Comparison of ENCODE assay signal across 14 cellular contexts in genomic region chr4:153611679-153612078, GRCh38.
A peak's percentile ranks its signal among the peaks of the same experiment; 100 is the strongest.
DNase-seq lines count a peak whose midpoint lies in the region; ATAC-seq and TF ChIP-seq lines count a peak whose summit lies in the region.
"Had no signal": no experiment of that assay in that cellular context is flagged by ENCODE, and none has a peak within 500 bp of the region (broad histone marks: within the 10 kb centered on the region; RNA-seq: fewer than 3 reads in every experiment).

No MANE protein-coding gene starts in this region.

- H3K4me3 ChIP-seq in SJSA1 (no peak overlapping the region), epithelial cell of esophagus (ENCODE audit: low read length) (no peak overlapping the region), retinal pigment epithelial cell (ENCODE audit: low read length) (no peak overlapping the region)
- H3K4me3 ChIP-seq: HAP-1, sigmoid colon had no signal

- intact Hi-C loops in left cardiac atrium (cut with DNase I) (no loop called here), CD14-positive monocyte (cut with micrococcal nuclease) (no loop called here)

- ATAC-seq in activated T-cell treated with anti-CD3 and anti-CD28 coated beads, Interleukin-2, amount 50 U/mL, for 72 hours (replicated peaks in 1 of 2) = no peak
- ATAC-seq in left cardiac atrium (no peak), GM18519 (IDR thresholded peaks at IDR 0.05; ENCODE audit: low FRiP score, unreplicated experiment) (no peak)

- H3K4me3 Mint-ChIP-seq in activated T-cell treated with anti-CD3 and anti-CD28 coated beads, Interleukin-2, amount 50 U/mL, for 72 hours = no peak overlapping the region
- H3K4me3 Mint-ChIP-seq in CD14-positive monocyte = no peak overlapping the region

- 0 out of 2 replicates have a peak, but pooled peaks cover 9% of the 10 kb centered on the region for H3K36me3 ChIP-seq in SJSA1
- H3K36me3 ChIP-seq: HAP-1 had no signal

- no peaks in the 10 kb centered on the region for H3K27me3 ChIP-seq in SJSA1 (replicated peaks)
- H3K27me3 ChIP-seq: sigmoid colon had no signal

- peak overlapping the region; percentile 7 for H3K27ac Mint-ChIP-seq in activated T-cell treated with anti-CD3 and anti-CD28 coated beads, Interleukin-2, amount 50 U/mL, for 72 hours
- H3K27ac Mint-ChIP-seq in CD14-positive monocyte = no peak overlapping the region

- H3K4me1 Mint-ChIP-seq in activated T-cell treated with anti-CD3 and anti-CD28 coated beads, Interleukin-2, amount 50 U/mL, for 72 hours (ENCODE audit: low read depth) = peaks cover 45% of the 10 kb centered on the region
- peaks cover 4% of the 10 kb centered on the region for H3K4me1 Mint-ChIP-seq in CD14-positive monocyte

- no peaks in the 10 kb centered on the region for H3K9me3 Mint-ChIP-seq in activated T-cell treated with anti-CD3 and anti-CD28 coated beads, Interleukin-2, amount 50 U/mL, for 72 hours
- peaks cover 6 to 13% (median 8%) of the 10 kb centered on the region in 7 donors for H3K9me3 Mint-ChIP-seq in CD14-positive monocyte

- no peak for DNase-seq in activated T-cell treated with anti-CD3 and anti-CD28 coated beads, Interleukin-2, amount 50 U/mL, for 72 hours
- no peak for DNase-seq in activated T-cell treated with anti-CD3 and anti-CD28 coated beads for 4 hours
- DNase-seq in SJSA1 (ENCODE audit: low read depth in 1 of 2, low spot score in 2 of 2) = peak in 1 of 2 experiments; percentile 47
- peak; percentile 21 for DNase-seq in epithelial cell of esophagus (ENCODE audit: low read depth)
- DNase-seq in retinal pigment epithelial cell (ENCODE audit: low read depth) = peak; percentile 30
- DNase-seq in left cardiac atrium = no peak
- DNase-seq in CD14-positive monocyte (ENCODE audit: low spot score) = no peak
- DNase-seq: activated naive CD4-positive, alpha-beta T cell; central memory CD4-positive, alpha-beta T cell; head of caudate nucleus; occipital lobe; sigmoid colon had no signal

- peak overlapping the region; percentile 18 for H3K27ac ChIP-seq in SJSA1

- no peaks in the 10 kb centered on the region for H3K9me3 ChIP-seq in SJSA1 (replicated peaks)
- H3K9me3 ChIP-seq: HAP-1, sigmoid colon had no signal

- no peak for TF ChIP-seq CTCF in epithelial cell of esophagus (IDR thresholded peaks at IDR 0.05; ENCODE audit: insufficient read depth, low read depth, low read length, missing control alignments)
- TF ChIP-seq CTCF in retinal pigment epithelial cell (conservative IDR thresholded peaks at IDR 0.05; ENCODE audit: low read depth, low read length) = no peak
- TF ChIP-seq CTCF in CD14-positive monocyte (IDR thresholded peaks at IDR 0.05) = no peak

- peaks cover 9% of the 10 kb centered on the region for H3K4me1 ChIP-seq in SJSA1 (replicated peaks)
- H3K4me1 ChIP-seq: HAP-1 had no signal

- H3K36me3 Mint-ChIP-seq in activated T-cell treated with anti-CD3 and anti-CD28 coated beads, Interleukin-2, amount 50 U/mL, for 72 hours (ENCODE audit: insufficient read depth in 2 of 2) = peaks cover 20 to 49% of the 10 kb centered on the region in 2 donors
- H3K36me3 Mint-ChIP-seq in CD14-positive monocyte = peaks cover 86 to 92% of the 10 kb centered on the region in 2 donors

- no peaks in the 10 kb centered on the region for H3K27me3 Mint-ChIP-seq in activated T-cell treated with anti-CD3 and anti-CD28 coated beads, Interleukin-2, amount 50 U/mL, for 72 hours (ENCODE audit: low read depth)
- peaks cover 0 to 4% (median 0%) of the 10 kb centered on the region in 3 donors for H3K27me3 Mint-ChIP-seq in CD14-positive monocyte (ENCODE audit: low read depth in 3 of 3)

Comparison
In these comparisons a context has a peak if more than half of its experiments do, and no peak if none do; other contexts are left out.
1. DNase-seq: peak in epithelial cell of esophagus (single experiment) and retinal pigment epithelial cell (single experiment); none in activated T-cell treated with anti-CD3 and anti-CD28 coated beads, Interleukin-2, amount 50 U/mL, for 72 hours (0 of 2), activated T-cell treated with anti-CD3 and anti-CD28 coated beads for 4 hours (single experiment), left cardiac atrium (single experiment) and CD14-positive monocyte (single experiment).